11 cellular contexts compared by ENCODE assay signal in the genomic region with DNA sequence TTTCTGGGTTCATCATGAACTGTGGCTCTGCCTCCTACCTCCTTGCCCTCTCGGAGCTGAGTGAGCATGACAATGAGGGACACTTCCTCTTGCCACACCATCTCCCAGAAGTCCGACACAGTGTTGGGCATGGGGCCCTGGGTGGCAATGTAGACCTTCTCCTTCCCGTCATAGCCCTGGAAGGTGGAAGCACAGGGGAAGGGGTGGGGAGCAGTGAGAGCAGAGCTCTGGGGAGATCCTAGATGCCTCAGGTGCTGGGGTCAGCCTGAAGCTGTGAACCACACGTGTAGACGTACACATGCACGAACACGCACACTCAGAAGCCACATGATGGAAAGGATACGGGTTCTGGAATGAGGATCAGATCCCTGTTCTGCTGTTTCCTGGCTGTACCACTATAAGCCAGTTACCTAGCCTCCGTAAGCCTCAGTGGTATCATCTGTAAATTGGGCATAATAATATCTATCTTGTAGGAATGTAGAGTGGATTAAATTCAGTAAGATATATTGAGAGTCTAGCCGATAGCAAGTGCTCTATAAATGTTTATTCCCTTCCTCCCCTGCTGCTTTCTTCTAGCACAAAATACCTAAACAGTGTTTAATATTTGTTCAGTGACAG. TPM values are rescaled to one million over a fixed set of nuclear protein-coding genes. Genes with fewer than 3 reads are reported as not detected.
DNase-seq lines count a peak whose midpoint lies in the region; ATAC-seq, FAIRE-seq and TF ChIP-seq lines count a peak whose summit lies in the region.
"Had no signal": no experiment of that assay in that cellular context is flagged by ENCODE, and none has a peak within 500 bp of the region (broad histone marks: within the 10 kb centered on the region; RNA-seq: fewer than 3 reads in every experiment).

No MANE protein-coding gene starts in this region.

- no peak for TF ChIP-seq EP300 in A549 (IDR thresholded peaks at IDR 0.05)

- TF ChIP-seq POLR2A in A549 (IDR thresholded peaks at IDR 0.05; ENCODE audit: low read length): no peak

- CTCF ChIA-PET in A549 (lab: Yijun Ruan, JAX) (interaction anchor here (0.8 to 5.4 kb wide), 17 partner anchors 8 to 565 kb away, joined by 3 to 30 read pairs (median 5); a partner anchor contains a TSS), Calu3 (lab: Charles Lee) (interaction anchor here (0.5 to 1.7 kb wide), 10 partner anchors 8 to 712 kb away, joined by 3 to 6 read pairs (median 4); a partner anchor contains a TSS)
- CTCF ChIA-PET in activated CD4-positive, alpha-beta memory T cell treated with anti-CD3 and anti-CD28 coated beads, Interleukin-2, amount 10 ng/mL, durations not matched to agents 7 days and 5 days (lab: Charles Lee): interaction anchor here (0.6 to 3.0 kb wide), 20 partner anchors 8 to 188 kb away, joined by 3 to 26 read pairs (median 6); a partner anchor contains a TSS

- no TSS peak for BruUV-seq in Calu3 (replicated peaks; lab: Mats Ljungman, UMichigan)

- TF ChIP-seq CTCF in A549 (IDR thresholded peaks at IDR 0.05): no peak
- no peak for TF ChIP-seq CTCF in Calu3 (IDR thresholded peaks at IDR 0.05; ENCODE audit: unreplicated experiment)

- WGBS in A549 (ENCODE audit: missing lambda C conversion rate): 83% methylated on average over 10 of the region's 10 CpGs

- POLR2A ChIA-PET in A549 (lab: Yijun Ruan, JAX): interaction anchor here (1.2 kb wide), 1 partner anchor 144 kb away, joined by 5 read pairs; a partner anchor contains a TSS
- POLR2A ChIA-PET in activated CD4-positive, alpha-beta memory T cell treated with anti-CD3 and anti-CD28 coated beads, Interleukin-2, amount 10 ng/mL, durations not matched to agents 7 days and 5 days (lab: Charles Lee): interaction anchor here (0.7 to 4.0 kb wide), 4 partner anchors 8 to 12 kb away, joined by 4 to 68 read pairs (median 6); a partner anchor contains a TSS

- peak overlapping the region; percentile 57; the same call in 2 of the 3 replicates for H3K4me2 ChIP-seq in A549

- no peak overlapping the region for H3K4me3 ChIP-seq in A549

- H3K36me3 Mint-ChIP-seq in Calu3 (ENCODE audit: insufficient read depth, unreplicated experiment) (no peaks in the 10 kb centered on the region), memory B cell (peaks cover 18% of the 10 kb centered on the region)
- peaks cover 86% of the 10 kb centered on the region for H3K36me3 Mint-ChIP-seq in activated CD4-positive, alpha-beta memory T cell treated with anti-CD3 and anti-CD28 coated beads, Interleukin-2, amount 10 ng/mL, durations not matched to agents 7 days and 5 days (ENCODE audit: low read depth)

- H3K27ac ChIP-seq in A549 (peak overlapping the region in 1 of 2 experiments; percentile 74; a peak in 3 of 6 replicates), substantia nigra (ENCODE audit: low read depth, low read length, poor library complexity, severe bottlenecking) (no peak overlapping the region)
- H3K27ac ChIP-seq: foreskin keratinocyte had no signal

- H3K4me1 ChIP-seq in A549: peaks cover 21% of the 10 kb centered on the region
- H3K4me1 ChIP-seq: foreskin keratinocyte had no signal

- ATAC-seq in A549 (no peak), memory B cell (ENCODE audit: low read depth) (no peak), HG02840 (IDR thresholded peaks at IDR 0.05; ENCODE audit: low FRiP score, unreplicated experiment) (no peak), HG02885 (IDR thresholded peaks at IDR 0.05; ENCODE audit: poor library complexity, unreplicated experiment) (no peak)

- H3K4me3 Mint-ChIP-seq in Calu3 (ENCODE audit: low read depth, unreplicated experiment) (no peak overlapping the region), memory B cell (no peak overlapping the region)
- H3K4me3 Mint-ChIP-seq in activated CD4-positive, alpha-beta memory T cell treated with anti-CD3 and anti-CD28 coated beads, Interleukin-2, amount 10 ng/mL, durations not matched to agents 7 days and 5 days: no peak overlapping the region

- H3K9me3 Mint-ChIP-seq in Calu3 (ENCODE audit: low read depth, unreplicated experiment) (no peaks in the 10 kb centered on the region), memory B cell (no peaks in the 10 kb centered on the region)
- H3K9me3 Mint-ChIP-seq in activated CD4-positive, alpha-beta memory T cell treated with anti-CD3 and anti-CD28 coated beads, Interleukin-2, amount 10 ng/mL, durations not matched to agents 7 days and 5 days: no peaks in the 10 kb centered on the region

- DNase-seq in A549 (ENCODE audit: low read depth in 1 of 2, low spot score in 1 of 2) (no peak), Calu3 (no peak), memory B cell (ENCODE audit: low spot score in 2 of 2) (no peak), substantia nigra (lab: John Stamatoyannopoulos, UW) (no peak), GF-D8 (lab: John Stamatoyannopoulos, UW) (no peak)
- DNase-seq in activated CD4-positive, alpha-beta memory T cell treated with anti-CD3 and anti-CD28 coated beads, Interleukin-2, amount 10 ng/mL, durations not matched to agents 7 days and 5 days: no peak

- H3K4me1 Mint-ChIP-seq in Calu3 (ENCODE audit: low read depth, unreplicated experiment): peaks cover 17% of the 10 kb centered on the region
- peaks cover 59% of the 10 kb centered on the region for H3K4me1 Mint-ChIP-seq in activated CD4-positive, alpha-beta memory T cell treated with anti-CD3 and anti-CD28 coated beads, Interleukin-2, amount 10 ng/mL, durations not matched to agents 7 days and 5 days
- peaks cover 10% of the 10 kb centered on the region for H3K4me1 Mint-ChIP-seq in memory B cell

- no peak for TF ChIP-seq RAD21 in A549 (conservative IDR thresholded peaks at IDR 0.05 in 1 of 2, IDR thresholded peaks at IDR 0.05 in 1 of 2)

- H3K27ac Mint-ChIP-seq in Calu3 (ENCODE audit: unreplicated experiment) (peak overlapping the region; percentile 25), memory B cell (peak overlapping the region; percentile 31)
- peak overlapping the region; percentile 63 for H3K27ac Mint-ChIP-seq in activated CD4-positive, alpha-beta memory T cell treated with anti-CD3 and anti-CD28 coated beads, Interleukin-2, amount 10 ng/mL, durations not matched to agents 7 days and 5 days

- intact Hi-C loops in Calu3 (cut with micrococcal nuclease; ENCODE audit: unreplicated experiment): no loop called here

- H3K9me3 ChIP-seq in A549: no peaks in the 10 kb centered on the region

- FAIRE-seq in A549 (lab: Jason Lieb, UNC): no peak

- H3K27me3 Mint-ChIP-seq in Calu3 (ENCODE audit: unreplicated experiment) (peaks cover 8% of the 10 kb centered on the region), memory B cell (no peaks in the 10 kb centered on the region)
- no peaks in the 10 kb centered on the region for H3K27me3 Mint-ChIP-seq in activated CD4-positive, alpha-beta memory T cell treated with anti-CD3 and anti-CD28 coated beads, Interleukin-2, amount 10 ng/mL, durations not matched to agents 7 days and 5 days

TF ChIP-seq in A549, 52 proteins besides CTCF, POLR2A, EP300 and RAD21 (continues in another document):
- no peak for TF ChIP-seq CBX2 (IDR thresholded peaks at IDR 0.05; ENCODE audit: borderline replicate concordance, low read depth)
- TF ChIP-seq HDAC2 (IDR thresholded peaks at IDR 0.05): no peak
- no peak for TF ChIP-seq FOSB (CRISPR knock-in tag; IDR thresholded peaks at IDR 0.05)
- no peak for TF ChIP-seq JUN (IDR thresholded peaks at IDR 0.05)
- no peak for TF ChIP-seq RFX5 (IDR thresholded peaks at IDR 0.05)
- no peak for TF ChIP-seq FOXS1 (CRISPR knock-in tag; IDR thresholded peaks at IDR 0.05)

RNA-seq across cellular contexts. Expression of a gene that starts 6.1 kb away (rescaled TPM):
- 0.08 TPM in 1 of 2 replicates, not detected in the other for polyA plus RNA-seq in A549 (2011; rRNA removed)
- 0.03 and 0.07 TPM in 2 replicates for polyA plus RNA-seq in A549 (2012; cell fraction: cytosol; rRNA removed)
- 0.06 TPM in 1 of 2 replicates, not detected in the other for polyA plus RNA-seq in A549 (2012; cell fraction: nucleus; rRNA removed)
- polyA plus RNA-seq in A549 (2017; fragmentation: RNase III; extraction: RNeasy Plus Mini Kit Qiagen cat#74134 plus additional on column Dnase treatment): not detected in 3 replicates
- polyA minus RNA-seq in A549 (2011; rRNA and poly(A)+ RNA removed): not detected in 2 replicates
- not detected in 2 replicates for total RNA-seq in Calu3 (2022)
- total RNA-seq in activated CD4-positive, alpha-beta memory T cell treated with anti-CD3 and anti-CD28 coated beads, Interleukin-2, amount 10 ng/mL, durations not matched to agents 7 days and 5 days: 100 to 1,000 TPM; 228 to 231 TPM
- total RNA-seq: foreskin keratinocyte, M059J had no signal
- polyA plus RNA-seq: foreskin keratinocyte had no signal

RNA-seq across cellular contexts. Expression of a gene that starts 9.7 kb away (rescaled TPM):
- polyA plus RNA-seq in A549 (2011; rRNA removed) (49.8 and 57.8 TPM in 2 replicates), A549 (2017; fragmentation: RNase III; extraction: RNeasy Plus Mini Kit Qiagen cat#74134 plus additional on column Dnase treatment) (18.0 to 25.6 TPM (median 23.4 TPM) in 3 replicates)
- polyA plus RNA-seq in A549 (2012; cell fraction: cytosol; rRNA removed): 31.8 and 37.2 TPM in 2 replicates
- polyA plus RNA-seq in A549 (2012; cell fraction: nucleus; rRNA removed): 30.9 and 32.5 TPM in 2 replicates
- polyA minus RNA-seq in A549 (2011; rRNA and poly(A)+ RNA removed): 26.5 and 50.1 TPM in 2 replicates
- total RNA-seq in Calu3 (2022): 64.1 and 66.9 TPM in 2 replicates
- 10 to 100 TPM; 62.4 to 63.8 TPM for total RNA-seq in activated CD4-positive, alpha-beta memory T cell treated with anti-CD3 and anti-CD28 coated beads, Interleukin-2, amount 10 ng/mL, durations not matched to agents 7 days and 5 days

RNA-seq across cellular contexts. Expression of a gene that starts 31.5 kb away (rescaled TPM):
- polyA plus RNA-seq in A549 (2011; rRNA removed) (0.13 and 0.15 TPM in 2 replicates), A549 (2017; fragmentation: RNase III; extraction: RNeasy Plus Mini Kit Qiagen cat#74134 plus additional on column Dnase treatment) (0.08 to 0.09 TPM (median 0.09 TPM) in 3 replicates)
- polyA plus RNA-seq in A549 (2012; cell fraction: cytosol; rRNA removed): 0.08 and 0.12 TPM in 2 replicates
- polyA plus RNA-seq in A549 (2012; cell fraction: nucleus; rRNA removed): 0.24 and 0.27 TPM in 2 replicates
- 0.15 and 0.21 TPM in 2 replicates for polyA minus RNA-seq in A549 (2011; rRNA and poly(A)+ RNA removed)
- 0.12 and 0.22 TPM in 2 replicates for total RNA-seq in Calu3 (2022)
- not detected for total RNA-seq in activated CD4-positive, alpha-beta memory T cell treated with anti-CD3 and anti-CD28 coated beads, Interleukin-2, amount 10 ng/mL, durations not matched to agents 7 days and 5 days
- total RNA-seq: foreskin keratinocyte, M059J had no signal
- polyA plus RNA-seq: neural cell had no signal

RNA-seq across cellular contexts. Expression of a gene that starts 39.3 kb away (rescaled TPM):
- polyA plus RNA-seq in A549 (2011; rRNA removed) (0.84 and 1.3 TPM in 2 replicates), A549 (2017; fragmentation: RNase III; extraction: RNeasy Plus Mini Kit Qiagen cat#74134 plus additional on column Dnase treatment) (0.60 to 1.3 TPM (median 1.1 TPM) in 3 replicates)
- polyA plus RNA-seq in A549 (2012; cell fraction: cytosol; rRNA removed): 0.15 and 0.19 TPM in 2 replicates
- 0.61 and 0.73 TPM in 2 replicates for polyA plus RNA-seq in A549 (2012; cell fraction: nucleus; rRNA removed)
- 3.1 and 4.3 TPM in 2 replicates for polyA minus RNA-seq in A549 (2011; rRNA and poly(A)+ RNA removed)
- not detected in 2 replicates for total RNA-seq in Calu3 (2022)
- under 1 TPM in 1 of 2 experiments, not detected in 1; 0.08 TPM for total RNA-seq in activated CD4-positive, alpha-beta memory T cell treated with anti-CD3 and anti-CD28 coated beads, Interleukin-2, amount 10 ng/mL, durations not matched to agents 7 days and 5 days
- total RNA-seq: M059J had no signal
- polyA plus RNA-seq: neural cell had no signal

Comparison
In these comparisons a context has a peak if more than half of its experiments do, and no peak if none do; other contexts are left out.
1. RNA of a gene that starts 6.1 kb away (total RNA-seq): 228 to 231 TPM in activated CD4-positive, alpha-beta memory T cell treated with anti-CD3 and anti-CD28 coated beads, Interleukin-2, amount 10 ng/mL, durations not matched to agents 7 days and 5 days; not detected in Calu3; every median in the first group is over 100 times any median in the second.
2. Peak in every context shown above with its lines, with median percentiles within 50 percentile points of each other: H3K27ac Mint-ChIP-seq.